Comparison of ENCODE assay signal across 8 cellular contexts in genomic region chr20:1810926-1811620, GRCh38.
DNase-seq lines count a peak whose midpoint lies in the region; ATAC-seq and TF ChIP-seq lines count a peak whose summit lies in the region.

No MANE protein-coding gene starts in this region.

- H3K9me3 Mint-ChIP-seq in endothelial cell (ENCODE audit: unreplicated experiment): no peaks in the 10 kb centered on the region
- no peaks in the 10 kb centered on the region for H3K9me3 Mint-ChIP-seq in Calu3 (ENCODE audit: low read depth, unreplicated experiment)

- H3K27ac Mint-ChIP-seq in endothelial cell (ENCODE audit: unreplicated experiment) (peak overlapping the region; percentile 55), Calu3 (ENCODE audit: unreplicated experiment) (no peak overlapping the region)

- no peak for ATAC-seq in GM18873 (IDR thresholded peaks at IDR 0.05; ENCODE audit: low FRiP score, unreplicated experiment)

- H3K4me3 ChIP-seq in AG10803 (ENCODE audit: low read length) (no peak overlapping the region), muscle layer of duodenum (ENCODE audit: low read depth in 1 of 2, low read length in 2 of 2) (peak overlapping the region in 1 of 2 donors; percentile 9)

- TF ChIP-seq CTCF in AG10803 (conservative IDR thresholded peaks at IDR 0.05; ENCODE audit: low read length) (no peak), endothelial cell (IDR thresholded peaks at IDR 0.05; ENCODE audit: unreplicated experiment) (no peak), Calu3 (IDR thresholded peaks at IDR 0.05; ENCODE audit: unreplicated experiment) (no peak)

- H3K4me1 Mint-ChIP-seq in endothelial cell (ENCODE audit: unreplicated experiment) (peaks cover 27% of the 10 kb centered on the region), Calu3 (ENCODE audit: low read depth, unreplicated experiment) (peaks cover 37% of the 10 kb centered on the region)

- H3K36me3 ChIP-seq in muscle layer of duodenum (ENCODE audit: control insufficient read depth in 1 of 2, insufficient read depth in 2 of 2, low read length in 2 of 2): no peaks in the 10 kb centered on the region

- H3K27ac ChIP-seq in muscle layer of duodenum (ENCODE audit: low read length): peak overlapping the region; percentile 19

- H3K4me1 ChIP-seq in muscle layer of duodenum (ENCODE audit: control insufficient read depth in 1 of 2, insufficient read depth in 2 of 2, low read length in 2 of 2): peaks cover 4 to 16% of the 10 kb centered on the region in 2 donors

- H3K9me3 ChIP-seq in muscle layer of duodenum (ENCODE audit: control insufficient read depth in 1 of 2, low read length in 2 of 2): no peaks in the 10 kb centered on the region

- DNase-seq in AG10803 (ENCODE audit: low read depth) (peak; percentile 70), NCI-H69 (lab: John Stamatoyannopoulos, UW) (peak; percentile 27), endothelial cell (ENCODE audit: low spot score) (no peak), SHP77 treated with DMSO at 0.1 percent for 48 hours (lab: John Stamatoyannopoulos, UW) (no peak), Calu3 (no peak)
- DNase-seq in activated naive CD4-positive, alpha-beta T cell treated with anti-CD3 and anti-CD28 coated beads, Interleukin-2, amount 50 U/mL, for 16 hours: no peak

- H3K36me3 Mint-ChIP-seq in endothelial cell (ENCODE audit: low read depth, unreplicated experiment) (no peaks in the 10 kb centered on the region), Calu3 (ENCODE audit: insufficient read depth, unreplicated experiment) (no peaks in the 10 kb centered on the region)

- CTCF ChIA-PET in Calu3 (lab: Charles Lee): interaction anchor here (1.4 kb wide), 1 partner anchor 9 kb away, joined by 3 read pairs; no protein-coding TSS in a partner anchor

- H3K4me3 Mint-ChIP-seq in endothelial cell (ENCODE audit: unreplicated experiment) (peak overlapping the region; percentile 16), Calu3 (ENCODE audit: low read depth, unreplicated experiment) (no peak overlapping the region)

- intact Hi-C loops in Calu3 (cut with micrococcal nuclease; ENCODE audit: unreplicated experiment): no loop called here

- no TSS peak for BruUV-seq in Calu3 (replicated peaks; lab: Mats Ljungman, UMichigan)

- H3K27me3 ChIP-seq in muscle layer of duodenum (ENCODE audit: low read depth, low read length): no peaks in the 10 kb centered on the region

- H3K27me3 Mint-ChIP-seq in endothelial cell (ENCODE audit: unreplicated experiment): peaks cover 6% of the 10 kb centered on the region
- peaks cover 13% of the 10 kb centered on the region for H3K27me3 Mint-ChIP-seq in Calu3 (ENCODE audit: unreplicated experiment)

Comparison
In these comparisons a context has a peak if more than half of its experiments do, and no peak if none do; other contexts are left out.
1. DNase-seq: peak in AG10803 (single experiment) and NCI-H69 (single experiment); none in endothelial cell (single experiment), SHP77 treated with DMSO at 0.1 percent for 48 hours (single experiment), Calu3 (single experiment) and activated naive CD4-positive, alpha-beta T cell treated with anti-CD3 and anti-CD28 coated beads, Interleukin-2, amount 50 U/mL, for 16 hours (single experiment).